Comparison of ENCODE assay signal across 13 cellular contexts in genomic region chr16:23132921-23133532, GRCh38. TPM values are rescaled to one million over a fixed set of nuclear protein-coding genes. Genes with fewer than 3 reads are reported as not detected.
DNase-seq lines count a peak whose midpoint lies in the region; ATAC-seq and TF ChIP-seq lines count a peak whose summit lies in the region.
"Had no signal": no experiment of that assay in that cellular context is flagged by ENCODE, and none has a peak within 500 bp of the region (broad histone marks: within the 10 kb centered on the region; RNA-seq: fewer than 3 reads in every experiment).

No MANE protein-coding gene starts in this region.

- 65% methylated on average over 8 of the region's 8 CpGs for WGBS in mammary epithelial cell (ENCODE audit: low coverage, missing lambda C conversion rate)
- 65% methylated on average over 8 of the region's 8 CpGs for WGBS in hepatocyte (ENCODE audit: low lambda C conversion rate, missing lambda C conversion rate)

- no TSS peak for BruUV-seq in mammary epithelial cell (replicated peaks; lab: Mats Ljungman, UMichigan)

- dilution Hi-C loops in mammary epithelial cell (cut with HindIII; ENCODE audit: low sequenced_read_pairs) = no loop called here

- intact Hi-C loops in mammary epithelial cell (cut with micrococcal nuclease) = no loop called here

- peaks cover 13% of the 10 kb centered on the region for H3K4me1 Mint-ChIP-seq in activated naive CD8-positive, alpha-beta T cell treated with anti-CD3 and anti-CD28 coated beads, Interleukin-2, amount 50 U/mL, for 24 hours

- H3K4me3 ChIP-seq in BLaER1 (no peak overlapping the region), mammary epithelial cell (replicated peaks in 1 of 3; ENCODE audit: insufficient read depth in 1 of 3, low read depth in 2 of 3, low read length in 3 of 3) (no peak overlapping the region), hepatocyte (no peak overlapping the region), skeletal muscle cell (ENCODE audit: low read depth, low read length) (peak overlapping the region; percentile 25)

- H2AFZ ChIP-seq in mammary epithelial cell (ENCODE audit: low read depth, low read length) = peak overlapping the region; percentile 32
- H2AFZ ChIP-seq in hepatocyte = no peak overlapping the region

- CTCF ChIA-PET in mammary epithelial cell (lab: Charles Lee; ENCODE audit: low non-redundant PET) = interaction anchor here (0.6 kb wide), 1 partner anchor 14 kb away, joined by 23 read pairs; no protein-coding TSS in a partner anchor

- H3K9me3 ChIP-seq in BLaER1 (peaks cover 24% of the 10 kb centered on the region), mammary epithelial cell (replicated peaks; ENCODE audit: insufficient read depth, low read length) (peaks cover 8% of the 10 kb centered on the region), hepatocyte (ENCODE audit: low read depth) (peaks cover 6% of the 10 kb centered on the region)

- peak overlapping the region; percentile 72 for H3K4me2 ChIP-seq in BLaER1
- H3K4me2 ChIP-seq in mammary epithelial cell (ENCODE audit: insufficient read depth, low read depth, low read length) = peak overlapping the region; percentile 45
- H3K4me2 ChIP-seq in hepatocyte = peak overlapping the region; percentile 42

- peaks cover 53% of the 10 kb centered on the region for H3K4me1 ChIP-seq in BLaER1
- H3K4me1 ChIP-seq in mammary epithelial cell (ENCODE audit: insufficient read depth, low read length) = peaks cover 10% of the 10 kb centered on the region
- H3K4me1 ChIP-seq in hepatocyte (ENCODE audit: insufficient read depth) = peaks cover 19% of the 10 kb centered on the region

- peaks cover 14% of the 10 kb centered on the region for H3K9me3 Mint-ChIP-seq in activated naive CD8-positive, alpha-beta T cell treated with anti-CD3 and anti-CD28 coated beads, Interleukin-2, amount 50 U/mL, for 24 hours

- in situ Hi-C loops in mammary epithelial cell (cut with MboI; ENCODE audit: low sequenced_read_pairs in 2 of 2) = no loop called here

- no peaks in the 10 kb centered on the region for H3K9me2 ChIP-seq in hepatocyte (replicated peaks; ENCODE audit: insufficient read depth)

- H3K9ac ChIP-seq in BLaER1 = peak overlapping the region; percentile 26; the same call in 1 of the 2 replicates
- H3K9ac ChIP-seq in mammary epithelial cell (ENCODE audit: insufficient read depth, low read length) = no peak overlapping the region

- no peaks in the 10 kb centered on the region for H3K27me3 Mint-ChIP-seq in activated naive CD8-positive, alpha-beta T cell treated with anti-CD3 and anti-CD28 coated beads, Interleukin-2, amount 50 U/mL, for 24 hours
- H3K27me3 Mint-ChIP-seq: CD4-positive, CD25-positive, alpha-beta regulatory T cell had no signal

- DNase-seq in mammary epithelial cell = peak; percentile 40
- DNase-seq in hepatocyte (ENCODE audit: low spot score) = no peak
- peak; percentile 30 for DNase-seq in skeletal muscle cell (ENCODE audit: low read depth)
- no peak for DNase-seq in NCI-H2171 (lab: John Stamatoyannopoulos, UW)
- no peak for DNase-seq in NCI-H748 (lab: John Stamatoyannopoulos, UW; ENCODE audit: unreplicated experiment)
- no peak for DNase-seq in GF-D8 (lab: John Stamatoyannopoulos, UW)
- no peak for DNase-seq in activated naive CD8-positive, alpha-beta T cell treated with anti-CD3 and anti-CD28 coated beads, Interleukin-2, amount 50 U/mL, for 24 hours
- DNase-seq: activated naive CD4-positive, alpha-beta T cell treated with anti-CD3 and anti-CD28 coated beads for 36 hours; CD4-positive, CD25-positive, alpha-beta regulatory T cell; erythroblast had no signal

- no peak for ATAC-seq in activated naive CD8-positive, alpha-beta T cell treated with anti-CD3 and anti-CD28 coated beads, Interleukin-2, amount 50 U/mL, for 24 hours
- ATAC-seq: activated CD4-positive, CD25-positive, alpha-beta regulatory T cell treated with anti-CD3 and anti-CD28 coated beads, Interleukin-2, amount 50 U/mL, for 24 hours had no signal

- peaks cover 19% of the 10 kb centered on the region for H3K36me3 Mint-ChIP-seq in activated naive CD8-positive, alpha-beta T cell treated with anti-CD3 and anti-CD28 coated beads, Interleukin-2, amount 50 U/mL, for 24 hours (ENCODE audit: low read depth)

- TF ChIP-seq CTCF in mammary epithelial cell (conservative IDR thresholded peaks at IDR 0.05 in 1 of 2, IDR thresholded peaks at IDR 0.05 in 1 of 2; ENCODE audit: extremely low read depth in 1 of 2, insufficient read depth in 1 of 2, low read depth in 1 of 2, low read length in 2 of 2) (no peak), hepatocyte (IDR thresholded peaks at IDR 0.05; ENCODE audit: poor library complexity) (no peak)

- peaks cover 99% of the 10 kb centered on the region for H3K79me2 ChIP-seq in mammary epithelial cell (ENCODE audit: insufficient read depth, low read length)
- H3K79me2 ChIP-seq in hepatocyte = peaks cover 83% of the 10 kb centered on the region

- H4K20me1 ChIP-seq in BLaER1 (no peaks in the 10 kb centered on the region), mammary epithelial cell (ENCODE audit: insufficient read depth, low read length) (peaks cover 2% of the 10 kb centered on the region), hepatocyte (ENCODE audit: insufficient read depth, poor library complexity, severe bottlenecking) (no peaks in the 10 kb centered on the region)

- H3K36me3 ChIP-seq in BLaER1 = 0 out of 2 replicates have a peak, but pooled peaks cover 3% of the 10 kb centered on the region
- no peaks in the 10 kb centered on the region for H3K36me3 ChIP-seq in mammary epithelial cell (ENCODE audit: insufficient read depth, low read length)
- no peaks in the 10 kb centered on the region for H3K36me3 ChIP-seq in hepatocyte (replicated peaks; ENCODE audit: insufficient read depth, low read depth)

- peak overlapping the region; percentile 72 for H3K27ac ChIP-seq in BLaER1
- H3K27ac ChIP-seq in mammary epithelial cell (ENCODE audit: insufficient read depth, low read depth, low read length) = no peak overlapping the region
- H3K27ac ChIP-seq in hepatocyte = peak overlapping the region; percentile 45

- no peak overlapping the region for H3K4me3 Mint-ChIP-seq in activated naive CD8-positive, alpha-beta T cell treated with anti-CD3 and anti-CD28 coated beads, Interleukin-2, amount 50 U/mL, for 24 hours
- H3K4me3 Mint-ChIP-seq: activated naive CD4-positive, alpha-beta T cell treated with anti-CD3 and anti-CD28 coated beads for 36 hours; CD4-positive, CD25-positive, alpha-beta regulatory T cell had no signal

- H3K27ac Mint-ChIP-seq in activated naive CD8-positive, alpha-beta T cell treated with anti-CD3 and anti-CD28 coated beads, Interleukin-2, amount 50 U/mL, for 24 hours = no peak overlapping the region
- H3K27ac Mint-ChIP-seq: activated naive CD4-positive, alpha-beta T cell treated with anti-CD3 and anti-CD28 coated beads for 36 hours; CD4-positive, CD25-positive, alpha-beta regulatory T cell had no signal

- H3K27me3 ChIP-seq in BLaER1 (no peaks in the 10 kb centered on the region), mammary epithelial cell (ENCODE audit: insufficient read depth, low read length) (no peaks in the 10 kb centered on the region), hepatocyte (no peaks in the 10 kb centered on the region)

RNA-seq across cellular contexts. Expression of gene USP31, which starts 16.2 kb away (rescaled TPM):
- total RNA-seq in mammary epithelial cell = 10 to 100 TPM; 30.5 to 36.2 TPM
- polyA plus RNA-seq in mammary epithelial cell = 16.5 TPM
- polyA minus RNA-seq in mammary epithelial cell = 27.6 TPM
- total RNA-seq in hepatocyte = 5.7 and 6.4 TPM in 2 replicates
- 2.1 and 3.3 TPM in 2 replicates for polyA plus RNA-seq in hepatocyte

RNA-seq across cellular contexts. Expression of gene SCNN1G, which starts 49.5 kb away (rescaled TPM):
- 1 to 10 TPM; 1.2 to 4.7 TPM for total RNA-seq in mammary epithelial cell
- 0.96 TPM for polyA plus RNA-seq in mammary epithelial cell
- 1.5 TPM for polyA minus RNA-seq in mammary epithelial cell
- 0.08 and 0.23 TPM in 2 replicates for total RNA-seq in hepatocyte
- 0.23 and 0.69 TPM in 2 replicates for polyA plus RNA-seq in hepatocyte
- total RNA-seq: activated naive CD4-positive, alpha-beta T cell treated with anti-CD3 and anti-CD28 coated beads for 36 hours; CD4-positive, CD25-positive, alpha-beta regulatory T cell; mesenteric fat pad had no signal
- polyA plus RNA-seq: CD4-positive, CD25-positive, alpha-beta regulatory T cell had no signal

Comparison
In these comparisons a context has a peak if more than half of its experiments do, and no peak if none do; other contexts are left out.
1. DNase-seq: peak in mammary epithelial cell (single experiment) and skeletal muscle cell (single experiment); none in hepatocyte (single experiment), NCI-H2171 (single experiment), NCI-H748 (single experiment), GF-D8 (single experiment) and activated naive CD8-positive, alpha-beta T cell treated with anti-CD3 and anti-CD28 coated beads, Interleukin-2, amount 50 U/mL, for 24 hours (single experiment).
2. Peak in every context shown above with its lines, with median percentiles within 50 percentile points of each other: H3K4me2 ChIP-seq.